In the genomic region with DNA sequence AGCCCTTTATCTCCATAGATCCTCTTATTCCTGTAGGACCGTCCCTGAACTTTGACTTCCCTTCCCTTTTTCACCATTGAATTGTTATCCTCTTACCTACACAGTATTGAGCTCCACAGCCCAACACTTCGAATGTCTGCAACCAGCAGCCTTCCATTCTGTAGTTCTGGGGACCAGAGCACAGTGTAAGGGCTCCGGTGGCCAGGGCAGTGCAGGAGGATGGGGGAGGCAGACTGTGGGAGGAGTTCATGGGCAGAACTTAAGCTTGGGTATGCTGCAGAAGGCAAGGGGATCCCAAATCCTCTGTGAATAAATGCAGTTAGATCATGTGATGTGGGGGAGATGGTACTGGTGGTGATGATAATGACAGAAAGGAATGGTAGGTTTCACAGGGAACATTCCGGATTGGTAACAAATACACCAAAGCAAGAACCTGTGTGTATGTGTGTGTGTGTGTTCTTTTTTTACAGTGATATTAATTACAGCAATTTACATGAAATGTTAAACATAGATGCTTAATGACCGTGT, we compare ENCODE assay signal across 1 cellular context.
TF ChIP-seq lines count a peak whose summit lies in the region.

No MANE protein-coding gene starts in this region.

TF ChIP-seq in K562, 482 proteins besides CTCF, POLR2A, EP300 and RAD21:
- TF ChIP-seq, protein P1, sequence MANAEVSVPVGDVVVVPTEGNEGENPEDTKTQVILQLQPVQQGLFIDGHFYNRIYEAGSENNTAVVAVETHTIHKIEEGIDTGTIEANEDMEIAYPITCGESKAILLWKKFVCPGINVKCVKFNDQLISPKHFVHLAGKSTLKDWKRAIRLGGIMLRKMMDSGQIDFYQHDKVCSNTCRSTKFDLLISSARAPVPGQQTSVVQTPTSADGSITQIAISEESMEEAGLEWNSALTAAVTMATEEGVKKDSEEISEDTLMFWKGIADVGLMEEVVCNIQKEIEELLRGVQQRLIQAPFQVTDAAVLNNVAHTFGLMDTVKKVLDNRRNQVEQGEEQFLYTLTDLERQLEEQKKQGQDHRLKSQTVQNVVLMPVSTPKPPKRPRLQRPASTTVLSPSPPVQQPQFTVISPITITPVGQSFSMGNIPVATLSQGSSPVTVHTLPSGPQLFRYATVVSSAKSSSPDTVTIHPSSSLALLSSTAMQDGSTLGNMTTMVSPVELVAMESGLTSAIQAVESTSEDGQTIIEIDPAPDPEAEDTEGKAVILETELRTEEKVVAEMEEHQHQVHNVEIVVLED (CRISPR knock-in tag; IDR thresholded peaks at IDR 0.05) = no peak
- TF ChIP-seq, protein P2, sequence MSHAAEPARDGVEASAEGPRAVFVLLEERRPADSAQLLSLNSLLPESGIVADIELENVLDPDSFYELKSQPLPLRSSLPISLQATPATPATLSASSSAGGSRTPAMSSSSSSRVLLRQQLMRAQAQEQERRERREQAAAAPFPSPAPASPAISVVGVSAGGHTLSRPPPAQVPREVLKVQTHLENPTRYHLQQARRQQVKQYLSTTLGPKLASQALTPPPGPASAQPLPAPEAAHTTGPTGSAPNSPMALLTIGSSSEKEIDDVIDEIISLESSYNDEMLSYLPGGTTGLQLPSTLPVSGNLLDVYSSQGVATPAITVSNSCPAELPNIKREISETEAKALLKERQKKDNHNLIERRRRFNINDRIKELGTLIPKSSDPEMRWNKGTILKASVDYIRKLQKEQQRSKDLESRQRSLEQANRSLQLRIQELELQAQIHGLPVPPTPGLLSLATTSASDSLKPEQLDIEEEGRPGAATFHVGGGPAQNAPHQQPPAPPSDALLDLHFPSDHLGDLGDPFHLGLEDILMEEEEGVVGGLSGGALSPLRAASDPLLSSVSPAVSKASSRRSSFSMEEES (CRISPR knock-in tag; IDR thresholded peaks at IDR 0.05) = peak; percentile 40; the same call in 1 of the 2 replicates
- TF ChIP-seq, protein P3, sequence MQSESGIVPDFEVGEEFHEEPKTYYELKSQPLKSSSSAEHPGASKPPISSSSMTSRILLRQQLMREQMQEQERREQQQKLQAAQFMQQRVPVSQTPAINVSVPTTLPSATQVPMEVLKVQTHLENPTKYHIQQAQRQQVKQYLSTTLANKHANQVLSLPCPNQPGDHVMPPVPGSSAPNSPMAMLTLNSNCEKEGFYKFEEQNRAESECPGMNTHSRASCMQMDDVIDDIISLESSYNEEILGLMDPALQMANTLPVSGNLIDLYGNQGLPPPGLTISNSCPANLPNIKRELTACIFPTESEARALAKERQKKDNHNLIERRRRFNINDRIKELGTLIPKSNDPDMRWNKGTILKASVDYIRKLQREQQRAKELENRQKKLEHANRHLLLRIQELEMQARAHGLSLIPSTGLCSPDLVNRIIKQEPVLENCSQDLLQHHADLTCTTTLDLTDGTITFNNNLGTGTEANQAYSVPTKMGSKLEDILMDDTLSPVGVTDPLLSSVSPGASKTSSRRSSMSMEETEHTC (IDR thresholded peaks at IDR 0.05) = no peak
- TF ChIP-seq TAF1 (IDR thresholded peaks at IDR 0.05; ENCODE audit: control insufficient read depth, extremely low read depth, insufficient read depth, low read length, severe bottlenecking) (no peak), EGR1 (conservative IDR thresholded peaks at IDR 0.05) (no peak; the same call in 1 of the 2 replicates)
